1 cellular context compared by ENCODE assay signal in genomic region chr7:51680594-51681409, GRCh38.
TF ChIP-seq lines count a peak whose summit lies in the region.

No MANE protein-coding gene starts in this region.

TF ChIP-seq in H1, 55 proteins besides CTCF, POLR2A, EP300 and RAD21 (continued from another document):
- TF ChIP-seq SIRT6 (IDR thresholded peaks at IDR 0.05; ENCODE audit: low read length), result no peak
- TF ChIP-seq CHD7 (IDR thresholded peaks at IDR 0.05; ENCODE audit: insufficient replicate concordance, low read length), result no peak
- no peak for TF ChIP-seq KDM4A (IDR thresholded peaks at IDR 0.05; ENCODE audit: low read depth, low read length, severe bottlenecking)
- no peak for TF ChIP-seq FOSL1 (IDR thresholded peaks at IDR 0.05; ENCODE audit: insufficient read depth, low read depth, low read length)
- TF ChIP-seq TEAD4 (IDR thresholded peaks at IDR 0.05; ENCODE audit: low read depth, low read length), result no peak
- TF ChIP-seq SIN3A (conservative IDR thresholded peaks at IDR 0.05 in 1 of 2, IDR thresholded peaks at IDR 0.05 in 1 of 2; ENCODE audit: low read depth in 1 of 2, low read length in 2 of 2), result no peak
